Comparison of ENCODE assay signal across 25 cellular contexts in genomic region chr3:127676921-127677351, GRCh38. TPM values are rescaled to one million over a fixed set of nuclear protein-coding genes. Genes with fewer than 3 reads are reported as not detected.
DNase-seq lines count a peak whose midpoint lies in the region; ATAC-seq and TF ChIP-seq lines count a peak whose summit lies in the region.
"Had no signal": no experiment of that assay in that cellular context is flagged by ENCODE, and none has a peak within 500 bp of the region (broad histone marks: within the 10 kb centered on the region; RNA-seq: fewer than 3 reads in every experiment).

No MANE protein-coding gene starts in this region.

- CTCF ChIA-PET in activated CD4-positive, alpha-beta memory T cell treated with anti-CD3 and anti-CD28 coated beads for 36 hours (lab: Charles Lee): no interaction called here
- CTCF ChIA-PET in activated CD4-positive, alpha-beta memory T cell treated with anti-CD3 and anti-CD28 coated beads, Interleukin-2, amount 10 ng/mL, durations not matched to agents 7 days and 5 days (lab: Charles Lee): no interaction called here
- CTCF ChIA-PET in activated B cell treated with CpG ODN at 0.5 μM for 24 hours (lab: Charles Lee): no interaction called here

- no peaks in the 10 kb centered on the region for H3K27me3 ChIP-seq in stomach
- H3K27me3 ChIP-seq: esophagus muscularis mucosa, testis had no signal

- H3K4me1 Mint-ChIP-seq in activated CD4-positive, alpha-beta memory T cell treated with anti-CD3 and anti-CD28 coated beads for 36 hours (ENCODE audit: low read depth): peaks cover 23% of the 10 kb centered on the region
- peaks cover 22% of the 10 kb centered on the region for H3K4me1 Mint-ChIP-seq in activated CD4-positive, alpha-beta memory T cell treated with anti-CD3 and anti-CD28 coated beads, Interleukin-2, amount 10 ng/mL, durations not matched to agents 7 days and 5 days
- H3K4me1 Mint-ChIP-seq in activated B cell treated with CpG ODN at 0.5 μM for 24 hours: peaks cover 25% of the 10 kb centered on the region

- H3K9me3 Mint-ChIP-seq in activated CD4-positive, alpha-beta memory T cell treated with anti-CD3 and anti-CD28 coated beads for 36 hours: no peaks in the 10 kb centered on the region
- no peaks in the 10 kb centered on the region for H3K9me3 Mint-ChIP-seq in activated CD4-positive, alpha-beta memory T cell treated with anti-CD3 and anti-CD28 coated beads, Interleukin-2, amount 10 ng/mL, durations not matched to agents 7 days and 5 days
- H3K9me3 Mint-ChIP-seq in activated B cell treated with CpG ODN at 0.5 μM for 24 hours: no peaks in the 10 kb centered on the region
- H3K9me3 Mint-ChIP-seq: activated naive CD4-positive, alpha-beta T cell treated with anti-CD3 and anti-CD28 coated beads, Interleukin-2, amount 50 U/mL, for 72 hours; naive thymus-derived CD8-positive, alpha-beta T cell; stimulated activated effector memory CD8-positive, alpha-beta T cell treated with anti-CD3 and anti-CD28 coated beads, Interleukin-12 subunit alpha, Interleukin-12 subunit beta, amount 100 ng/mL, for 72 hours had no signal

- TF ChIP-seq CTCF in activated B cell treated with CpG ODN at 0.5 μM for 24 hours (IDR thresholded peaks at IDR 0.05) (no peak), stomach (IDR thresholded peaks at IDR 0.05) (no peak)

- H3K36me3 ChIP-seq in stomach: peaks cover 14 to 54% (median 49%) of the 10 kb centered on the region in 4 donors

- H3K27me3 Mint-ChIP-seq in activated CD4-positive, alpha-beta memory T cell treated with anti-CD3 and anti-CD28 coated beads for 36 hours: no peaks in the 10 kb centered on the region
- no peaks in the 10 kb centered on the region for H3K27me3 Mint-ChIP-seq in activated CD4-positive, alpha-beta memory T cell treated with anti-CD3 and anti-CD28 coated beads, Interleukin-2, amount 10 ng/mL, durations not matched to agents 7 days and 5 days
- H3K27me3 Mint-ChIP-seq in activated B cell treated with CpG ODN at 0.5 μM for 24 hours: no peaks in the 10 kb centered on the region
- H3K27me3 Mint-ChIP-seq: naive thymus-derived CD8-positive, alpha-beta T cell had no signal

- no peaks in the 10 kb centered on the region for H3K36me3 Mint-ChIP-seq in activated CD4-positive, alpha-beta memory T cell treated with anti-CD3 and anti-CD28 coated beads for 36 hours
- H3K36me3 Mint-ChIP-seq in activated CD4-positive, alpha-beta memory T cell treated with anti-CD3 and anti-CD28 coated beads, Interleukin-2, amount 10 ng/mL, durations not matched to agents 7 days and 5 days (ENCODE audit: low read depth): peaks cover under 1% of the 10 kb centered on the region
- H3K36me3 Mint-ChIP-seq in activated B cell treated with CpG ODN at 0.5 μM for 24 hours (ENCODE audit: low read depth): peaks cover 37% of the 10 kb centered on the region

- 90 to 96% (median 92%) methylated on average over 19 to 21 of the region's 21 CpGs for WGBS in stomach, 5 donors

- DNase-seq in activated CD4-positive, alpha-beta memory T cell treated with anti-CD3 and anti-CD28 coated beads for 36 hours: peak; percentile 6
- DNase-seq in activated CD4-positive, alpha-beta memory T cell treated with anti-CD3 and anti-CD28 coated beads, Interleukin-2, amount 10 ng/mL, durations not matched to agents 7 days and 5 days: no peak
- peak; percentile 11 for DNase-seq in activated B cell treated with CpG ODN at 0.5 μM for 24 hours
- DNase-seq in mesenteric fat pad (ENCODE audit: low spot score): peak; percentile 77
- peak; percentile 20 for DNase-seq in stomach
- DNase-seq in A172 (ENCODE audit: low spot score): no peak
- DNase-seq in NCI-H1930 (lab: John Stamatoyannopoulos, UW): no peak
- DNase-seq: 8988T; DND-41; effector memory CD4-positive, alpha-beta T cell; hypothalamus; KBM-7; mesendoderm; MM.1S; NCI-H146; NCI-H526; stimulated activated CD4-positive, alpha-beta T cell treated with anti-CD3 and anti-CD28 coated beads, Interleukin-2, amount 100 ng/mL, for 24 hours; T-helper 9 cell; testis had no signal

- intact Hi-C loops in activated CD4-positive, alpha-beta memory T cell treated with anti-CD3 and anti-CD28 coated beads for 36 hours (cut with micrococcal nuclease): no loop called here
- intact Hi-C loops in activated B cell treated with CpG ODN at 0.5 μM for 24 hours (cut with micrococcal nuclease): no loop called here
- intact Hi-C loops in stomach (cut with DNase I; ENCODE audit: low total_unique reads): no loop called here

- no peak overlapping the region for H3K4me3 ChIP-seq in stomach
- H3K4me3 ChIP-seq: esophagus muscularis mucosa, testis had no signal

- no peak overlapping the region for H3K4me3 Mint-ChIP-seq in activated CD4-positive, alpha-beta memory T cell treated with anti-CD3 and anti-CD28 coated beads for 36 hours
- no peak overlapping the region for H3K4me3 Mint-ChIP-seq in activated CD4-positive, alpha-beta memory T cell treated with anti-CD3 and anti-CD28 coated beads, Interleukin-2, amount 10 ng/mL, durations not matched to agents 7 days and 5 days
- no peak overlapping the region for H3K4me3 Mint-ChIP-seq in activated B cell treated with CpG ODN at 0.5 μM for 24 hours
- H3K4me3 Mint-ChIP-seq: stimulated activated effector memory CD8-positive, alpha-beta T cell treated with anti-CD3 and anti-CD28 coated beads, Interleukin-12 subunit alpha, Interleukin-12 subunit beta, amount 100 ng/mL, for 72 hours had no signal

- H3K4me1 ChIP-seq in stomach: peaks cover 21 to 30% (median 25%) of the 10 kb centered on the region in 4 donors

- ATAC-seq in activated B cell treated with CpG ODN at 0.5 μM for 24 hours (ENCODE audit: low read depth): no peak
- no peak for ATAC-seq in GM18858 (IDR thresholded peaks at IDR 0.05; ENCODE audit: unreplicated experiment)
- ATAC-seq: activated naive CD4-positive, alpha-beta T cell treated with anti-CD3 and anti-CD28 coated beads, Interleukin-2, amount 50 U/mL, for 72 hours; naive thymus-derived CD8-positive, alpha-beta T cell; stimulated activated effector memory CD8-positive, alpha-beta T cell treated with anti-CD3 and anti-CD28 coated beads, Interleukin-12 subunit alpha, Interleukin-12 subunit beta, amount 100 ng/mL, for 72 hours had no signal

- no peaks in the 10 kb centered on the region for H3K9me3 ChIP-seq in stomach
- H3K9me3 ChIP-seq: Caco-2, esophagus muscularis mucosa, testis had no signal

- POLR2A ChIA-PET in activated CD4-positive, alpha-beta memory T cell treated with anti-CD3 and anti-CD28 coated beads for 36 hours (lab: Charles Lee): no interaction called here
- POLR2A ChIA-PET in activated CD4-positive, alpha-beta memory T cell treated with anti-CD3 and anti-CD28 coated beads, Interleukin-2, amount 10 ng/mL, durations not matched to agents 7 days and 5 days (lab: Charles Lee): no interaction called here
- POLR2A ChIA-PET in activated B cell treated with CpG ODN at 0.5 μM for 24 hours (lab: Charles Lee): no interaction called here

- no peak overlapping the region for H3K27ac Mint-ChIP-seq in activated CD4-positive, alpha-beta memory T cell treated with anti-CD3 and anti-CD28 coated beads for 36 hours
- no peak overlapping the region for H3K27ac Mint-ChIP-seq in activated CD4-positive, alpha-beta memory T cell treated with anti-CD3 and anti-CD28 coated beads, Interleukin-2, amount 10 ng/mL, durations not matched to agents 7 days and 5 days
- H3K27ac Mint-ChIP-seq in activated B cell treated with CpG ODN at 0.5 μM for 24 hours: no peak overlapping the region

- H3K27ac ChIP-seq in stomach: peak overlapping the region in 1 of 5 donors; percentile 23
- H3K27ac ChIP-seq: esophagus muscularis mucosa, testis had no signal

- TF ChIP-seq EP300 in stomach (IDR thresholded peaks at IDR 0.05): no peak

- no peak for TF ChIP-seq POLR2A in stomach (IDR thresholded peaks at IDR 0.05)

RNA-seq across cellular contexts. Expression of gene ABTB1, which starts 4.2 kb away (rescaled TPM):
- 10 to 100 TPM; 14.8 TPM for total RNA-seq in activated CD4-positive, alpha-beta memory T cell treated with anti-CD3 and anti-CD28 coated beads for 36 hours
- total RNA-seq in activated CD4-positive, alpha-beta memory T cell treated with anti-CD3 and anti-CD28 coated beads, Interleukin-2, amount 10 ng/mL, durations not matched to agents 7 days and 5 days: 10 to 100 TPM; 34.3 to 38.8 TPM
- total RNA-seq in activated B cell treated with CpG ODN at 0.5 μM for 24 hours (36.1 and 42.0 TPM in 2 replicates), mesenteric fat pad (34.8 TPM), stomach (100 to 1,000 TPM in 1 of 5 donors, 10 to 100 TPM in 4; 22.0 to 113 (median 56.6) TPM)
- polyA plus RNA-seq in stomach: 10 to 100 TPM; 25.7 to 36.3 (median 34.4) TPM
- 1.9 and 4.2 TPM in 2 replicates for total RNA-seq in A172 (2014; rRNA removed; shearing (Covaris generic))

RNA-seq across cellular contexts. Expression of gene PODXL2, which starts 48.0 kb away (rescaled TPM):
- total RNA-seq in activated CD4-positive, alpha-beta memory T cell treated with anti-CD3 and anti-CD28 coated beads for 36 hours: 1 to 10 TPM; 1.2 to 1.3 TPM
- 1 to 10 TPM in 1 of 2 experiments, under 1 TPM in 1; 0.95 to 1.1 TPM for total RNA-seq in activated CD4-positive, alpha-beta memory T cell treated with anti-CD3 and anti-CD28 coated beads, Interleukin-2, amount 10 ng/mL, durations not matched to agents 7 days and 5 days
- total RNA-seq in activated B cell treated with CpG ODN at 0.5 μM for 24 hours (3.3 and 3.7 TPM in 2 replicates), mesenteric fat pad (2.5 TPM), stomach (10 to 100 TPM in 4 of 5 donors, 1 to 10 TPM in 1; 5.3 to 50.9 (median 15.6) TPM)
- polyA plus RNA-seq in stomach: 10 to 100 TPM in 2 of 3 donors, 1 to 10 TPM in 1; 6.3 to 11.6 (median 10.6) TPM
- 29.6 and 45.8 TPM in 2 replicates for total RNA-seq in A172 (2014; rRNA removed; shearing (Covaris generic))

Comparison
In these comparisons a context has a peak if more than half of its experiments do, and no peak if none do; other contexts are left out.
1. DNase-seq: peak in activated CD4-positive, alpha-beta memory T cell treated with anti-CD3 and anti-CD28 coated beads for 36 hours (single experiment), activated B cell treated with CpG ODN at 0.5 μM for 24 hours (single experiment), mesenteric fat pad (single experiment) and stomach (single experiment); none in activated CD4-positive, alpha-beta memory T cell treated with anti-CD3 and anti-CD28 coated beads, Interleukin-2, amount 10 ng/mL, durations not matched to agents 7 days and 5 days (single experiment), A172 (single experiment) and NCI-H1930 (0 of 2).